ENCODE assay signal across 2 cellular contexts in genomic region chr6:85111481-85112001, GRCh38.
TF ChIP-seq lines count a peak whose summit lies in the region.

No MANE protein-coding gene starts in this region.

TF ChIP-seq in H1, 55 proteins besides CTCF, POLR2A, EP300 and RAD21:
- TF ChIP-seq GTF2F1 (IDR thresholded peaks at IDR 0.05; ENCODE audit: borderline replicate concordance, low read depth, low read length) (no peak), ASH2L (IDR thresholded peaks at IDR 0.05; ENCODE audit: low read length) (no peak), EZH2 (IDR thresholded peaks at IDR 0.05; ENCODE audit: low read depth, low read length, severe bottlenecking) (no peak), CEBPB (IDR thresholded peaks at IDR 0.05; ENCODE audit: low read depth, low read length) (0 out of 2 replicates have a peak, but pooled peaks have one; percentile 40), MAX (IDR thresholded peaks at IDR 0.05) (no peak), SP4 (IDR thresholded peaks at IDR 0.05; ENCODE audit: low read length) (no peak)

TF ChIP-seq in SK-N-SH treated with all-trans-retinoic acid at 6 μM for 48 hours, 23 proteins besides CTCF, POLR2A, EP300 and RAD21:
- no peak for TF ChIP-seq TSHZ2 (CRISPR knock-in tag; IDR thresholded peaks at IDR 0.05)
- TF ChIP-seq RARB (CRISPR knock-in tag; IDR thresholded peaks at IDR 0.05), result no peak
- TF ChIP-seq ARNTL (CRISPR knock-in tag; IDR thresholded peaks at IDR 0.05; ENCODE audit: borderline replicate concordance, low read depth), result no peak
- TF ChIP-seq TOX (CRISPR knock-in tag; IDR thresholded peaks at IDR 0.05; ENCODE audit: borderline replicate concordance), result no peak
- TF ChIP-seq ZNF8 (CRISPR knock-in tag; IDR thresholded peaks at IDR 0.05), result no peak
- TF ChIP-seq ZNF70 (CRISPR knock-in tag; IDR thresholded peaks at IDR 0.05), result no peak
- TF ChIP-seq POU6F1 (CRISPR knock-in tag; IDR thresholded peaks at IDR 0.05; ENCODE audit: borderline replicate concordance, low read depth), result no peak
- TF ChIP-seq PATZ1 (CRISPR knock-in tag; IDR thresholded peaks at IDR 0.05; ENCODE audit: borderline replicate concordance), result no peak
- TF ChIP-seq ESRRG (CRISPR knock-in tag; IDR thresholded peaks at IDR 0.05), result no peak
- no peak for TF ChIP-seq BACH2 (CRISPR knock-in tag; IDR thresholded peaks at IDR 0.05; ENCODE audit: borderline replicate concordance)
- TF ChIP-seq GLIS3 (CRISPR knock-in tag; IDR thresholded peaks at IDR 0.05), result no peak
- TF ChIP-seq ISL1 (CRISPR knock-in tag; IDR thresholded peaks at IDR 0.05), result no peak
- TF ChIP-seq ZNF565 (CRISPR knock-in tag; conservative IDR thresholded peaks at IDR 0.05; ENCODE audit: low read depth), result no peak
- no peak for TF ChIP-seq SNAI2 (CRISPR knock-in tag; IDR thresholded peaks at IDR 0.05)
- no peak for TF ChIP-seq CREB5 (CRISPR knock-in tag; IDR thresholded peaks at IDR 0.05; ENCODE audit: low read depth)
- TF ChIP-seq ZFP3 (CRISPR knock-in tag; IDR thresholded peaks at IDR 0.05), result no peak
- no peak for TF ChIP-seq OSR1 (CRISPR knock-in tag; IDR thresholded peaks at IDR 0.05)
- no peak for TF ChIP-seq ZFP30 (CRISPR knock-in tag; IDR thresholded peaks at IDR 0.05)
- no peak for TF ChIP-seq PPARA (CRISPR knock-in tag; IDR thresholded peaks at IDR 0.05; ENCODE audit: borderline replicate concordance)
- TF ChIP-seq CSDC2 (CRISPR knock-in tag; IDR thresholded peaks at IDR 0.05), result no peak
